ENCODE assay signal across 31 cellular contexts in the genomic region with DNA sequence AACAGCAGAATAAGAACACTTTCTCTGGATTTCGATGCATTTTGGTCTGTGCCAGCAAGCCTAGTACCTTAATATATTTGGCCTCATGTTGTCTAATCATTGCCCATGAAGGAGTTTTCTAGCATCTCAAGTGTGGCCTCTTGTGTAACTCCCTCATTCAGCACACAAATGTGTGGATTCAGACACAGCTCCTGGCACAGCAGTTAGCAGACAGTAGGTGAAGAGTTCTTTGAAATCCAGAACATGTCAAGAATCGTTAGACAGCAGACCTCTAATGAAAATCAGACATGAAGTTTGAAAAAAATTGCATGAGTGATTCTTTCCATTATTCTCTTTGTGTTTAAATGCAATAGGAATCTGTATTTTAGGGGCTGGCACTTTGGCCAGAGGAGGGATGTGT.
"Had no signal": no experiment of that assay in that cellular context is flagged by ENCODE, and none has a peak within 500 bp of the region (broad histone marks: within the 10 kb centered on the region; RNA-seq: fewer than 3 reads in every experiment).

No MANE protein-coding gene starts in this region.

- DNase-seq: colonic mucosa; effector memory CD4-positive, alpha-beta T cell; foreskin keratinocyte; heart left ventricle; kidney glomerular epithelial cell; left colon; left ventricle myocardium superior; mesenchymal stem cell; mucosa of descending colon; naive B cell; right lobe of liver; small intestine; stimulated activated CD4-positive, alpha-beta T cell treated with anti-CD3 and anti-CD28 coated beads, Interleukin-12 subunit alpha, Interleukin-12 subunit beta, amount 100 ng/mL, for 4 hours; stimulated activated CD4-positive, alpha-beta T cell treated with anti-CD3 and anti-CD28 coated beads, Interleukin-1b, Interleukin-23, amount 100 ng/mL, for 48 hours; stimulated activated CD4-positive, alpha-beta T cell treated with anti-CD3 and anti-CD28 coated beads, Interleukin-4, amount 100 ng/mL, for 1 hour; stimulated activated CD8-positive, alpha-beta memory T cell treated with anti-CD3 and anti-CD28 coated beads, Interleukin-4, amount 100 ng/mL, for 48 hours; stimulated activated naive CD4-positive, alpha-beta T cell; stimulated activated naive CD8-positive, alpha-beta T cell treated with anti-CD3 and anti-CD28 coated beads, Interleukin-15, amount 100 ng/mL, for 72 hours; testis; upper lobe of left lung; uterus had no signal

- H3K4me3 Mint-ChIP-seq: dendritic cell treated with granulocyte-macrophage colony-stimulating factor and Interleukin-4, amounts not matched to agents 40 ng/mL and 50 ng/mL, for 4 days; mesothelial cell of epicardium; naive B cell; nephron; neural progenitor cell; stimulated activated naive CD8-positive, alpha-beta T cell treated with anti-CD3 and anti-CD28 coated beads, Interleukin-15, amount 100 ng/mL, for 72 hours had no signal

- H3K36me3 ChIP-seq: colonic mucosa, esophagus muscularis mucosa, gastroesophageal sphincter, heart left ventricle, neural progenitor cell, right lobe of liver, tibial nerve, upper lobe of left lung, uterus had no signal

- H3K9me3 Mint-ChIP-seq: dendritic cell treated with granulocyte-macrophage colony-stimulating factor and Interleukin-4, amounts not matched to agents 40 ng/mL and 50 ng/mL, for 4 days; nephron; stimulated activated naive CD8-positive, alpha-beta T cell treated with anti-CD3 and anti-CD28 coated beads, Interleukin-15, amount 100 ng/mL, for 72 hours had no signal

- ATAC-seq: foreskin keratinocyte; gastroesophageal sphincter; heart left ventricle; left colon; left ventricle myocardium superior; mucosa of descending colon; right lobe of liver; stimulated activated naive CD8-positive, alpha-beta T cell treated with anti-CD3 and anti-CD28 coated beads, Interleukin-15, amount 100 ng/mL, for 72 hours had no signal

- H3K4me1 Mint-ChIP-seq: naive B cell; stimulated activated naive CD8-positive, alpha-beta T cell treated with anti-CD3 and anti-CD28 coated beads, Interleukin-15, amount 100 ng/mL, for 72 hours had no signal

- H3K27ac Mint-ChIP-seq: dendritic cell treated with granulocyte-macrophage colony-stimulating factor and Interleukin-4, amounts not matched to agents 40 ng/mL and 50 ng/mL, for 4 days; mesothelial cell of epicardium; naive B cell; neural progenitor cell; progenitor cell of endocrine pancreas; stimulated activated naive CD8-positive, alpha-beta T cell treated with anti-CD3 and anti-CD28 coated beads, Interleukin-15, amount 100 ng/mL, for 72 hours had no signal

- H3K27ac ChIP-seq: colonic mucosa, esophagus muscularis mucosa, foreskin keratinocyte, gastroesophageal sphincter, heart left ventricle, hepatocyte, neural progenitor cell, parathyroid adenoma, right lobe of liver, testis, tibial nerve, upper lobe of left lung, uterus had no signal

- H3K36me3 Mint-ChIP-seq: mesothelial cell of epicardium, naive B cell had no signal

- H3K27me3 Mint-ChIP-seq: dendritic cell treated with granulocyte-macrophage colony-stimulating factor and Interleukin-4, amounts not matched to agents 40 ng/mL and 50 ng/mL, for 4 days; naive B cell; progenitor cell of endocrine pancreas had no signal

- H3K4me3 ChIP-seq: colonic mucosa, esophagus muscularis mucosa, gastroesophageal sphincter, heart left ventricle, hepatocyte, mucosa of descending colon, neural progenitor cell, right lobe of liver, testis, tibial nerve, upper lobe of left lung, uterus had no signal

- H3K9me3 ChIP-seq: colonic mucosa, esophagus muscularis mucosa, gastroesophageal sphincter, heart left ventricle, mucosa of descending colon, right lobe of liver, testis, tibial nerve, upper lobe of left lung, uterus had no signal

- H3K4me1 ChIP-seq: colonic mucosa, right lobe of liver, testis, uterus had no signal

- H3K27me3 ChIP-seq: colonic mucosa, esophagus muscularis mucosa, foreskin keratinocyte, gastroesophageal sphincter, heart left ventricle, hepatocyte, neural progenitor cell, right lobe of liver, testis, tibial nerve, upper lobe of left lung, uterus had no signal
